8 cellular contexts compared by ENCODE assay signal in genomic region chr11:31340903-31341572, GRCh38. TPM values are rescaled to one million over a fixed set of nuclear protein-coding genes. Genes with fewer than 3 reads are reported as not detected.
DNase-seq lines count a peak whose midpoint lies in the region; ATAC-seq and TF ChIP-seq lines count a peak whose summit lies in the region.

No MANE protein-coding gene starts in this region.

- H3K36me3 ChIP-seq in Panc1 (ENCODE audit: control insufficient read depth, insufficient read depth, low read length) (no peaks in the 10 kb centered on the region), gastrocnemius medialis (no peaks in the 10 kb centered on the region)

- no peaks in the 10 kb centered on the region for H3K79me2 ChIP-seq in H9 (ENCODE audit: insufficient read depth, low read length)

- no peak overlapping the region for H2BK120ac ChIP-seq in H9 (ENCODE audit: low read depth, low read length, poor library complexity, severe bottlenecking)

- H3K9me3 Mint-ChIP-seq in Calu3 (ENCODE audit: low read depth, unreplicated experiment) (peaks cover 2% of the 10 kb centered on the region), H9 (peaks cover 0 to 2% of the 10 kb centered on the region in 2 experiments; a peak in 2 of 5 replicates)
- H3K9me3 Mint-ChIP-seq in stimulated activated effector memory CD8-positive, alpha-beta T cell treated with anti-CD3 and anti-CD28 coated beads, Interleukin-12 subunit alpha, Interleukin-12 subunit beta, amount 100 ng/mL, for 72 hours = no peaks in the 10 kb centered on the region

- no peak overlapping the region for H2BK5ac ChIP-seq in H9 (ENCODE audit: insufficient read length, low read length)

- no peak overlapping the region for H2AFZ ChIP-seq in H9 (ENCODE audit: low read length)

- no peak overlapping the region for H3K4ac ChIP-seq in H9 (ENCODE audit: low read depth, low read length)

- no peak overlapping the region for H3K23ac ChIP-seq in H9 (ENCODE audit: insufficient read length, low read depth, low read length)

- no peak overlapping the region for H2AK5ac ChIP-seq in H9 (ENCODE audit: insufficient read length, low read length)

- intact Hi-C loops in Calu3 (cut with micrococcal nuclease; ENCODE audit: unreplicated experiment) (no loop called here), Panc1 (cut with micrococcal nuclease; ENCODE audit: unreplicated experiment) (no loop called here), gastrocnemius medialis (cut with DNase I; ENCODE audit: low total_unique reads) (no loop called here)

- H3K14ac ChIP-seq in H9 (ENCODE audit: insufficient read depth, low read length) = no peak overlapping the region

- no peak overlapping the region for H4K91ac ChIP-seq in H9 (ENCODE audit: insufficient read length, low read depth, low read length)

- no peaks in the 10 kb centered on the region for H3K9me3 ChIP-seq in H9 (ENCODE audit: control insufficient read depth, low read depth, low read length)
- H3K9me3 ChIP-seq in Panc1 (ENCODE audit: control insufficient read depth, insufficient read depth, low read depth, low read length) = no peaks in the 10 kb centered on the region
- no peaks in the 10 kb centered on the region for H3K9me3 ChIP-seq in gastrocnemius medialis

- TF ChIP-seq CTCF in Calu3 (IDR thresholded peaks at IDR 0.05; ENCODE audit: unreplicated experiment) = peak; percentile 27
- peak; percentile 73 for TF ChIP-seq CTCF in H9 (conservative IDR thresholded peaks at IDR 0.05)
- TF ChIP-seq CTCF in Panc1 (IDR thresholded peaks at IDR 0.05) = peak; percentile 66
- peak; percentile 65 for TF ChIP-seq CTCF in fibroblast of mammary gland (conservative IDR thresholded peaks at IDR 0.05; ENCODE audit: control insufficient read depth, insufficient read depth, low read depth, low read length)
- TF ChIP-seq CTCF in gastrocnemius medialis (IDR thresholded peaks at IDR 0.05 in 4 of 5, conservative IDR thresholded peaks at IDR 0.05 in 1 of 5) = no peak

- no peak overlapping the region for H3K4me3 Mint-ChIP-seq in Calu3 (ENCODE audit: low read depth, unreplicated experiment)
- H3K4me3 Mint-ChIP-seq in H9 = no peak overlapping the region
- no peak overlapping the region for H3K4me3 Mint-ChIP-seq in stimulated activated effector memory CD8-positive, alpha-beta T cell treated with anti-CD3 and anti-CD28 coated beads, Interleukin-12 subunit alpha, Interleukin-12 subunit beta, amount 100 ng/mL, for 72 hours

- no peaks in the 10 kb centered on the region for H3K23me2 ChIP-seq in H9 (ENCODE audit: insufficient read length, low read depth, low read length, poor library complexity, severe bottlenecking)

- peak; percentile 10 for DNase-seq in Calu3
- DNase-seq in H9 = peak; percentile 31
- DNase-seq in Panc1 (ENCODE audit: low read depth, low spot score) = peak; percentile 13
- peak; percentile 44 for DNase-seq in fibroblast of mammary gland (ENCODE audit: low read depth)
- no peak for DNase-seq in gastrocnemius medialis
- DNase-seq in stimulated activated effector memory CD8-positive, alpha-beta T cell treated with anti-CD3 and anti-CD28 coated beads, Interleukin-12 subunit alpha, Interleukin-12 subunit beta, amount 100 ng/mL, for 72 hours (ENCODE audit: low spot score in 2 of 2) = no peak
- no peak for DNase-seq in amygdala (lab: John Stamatoyannopoulos, UW)

- no peak overlapping the region for H3K18ac ChIP-seq in H9 (ENCODE audit: insufficient read length, low read depth, low read length)

- CTCF ChIA-PET in Calu3 (lab: Charles Lee) = interaction anchor here (1.0 kb wide), 1 partner anchor 531 kb away, joined by 4 read pairs; no protein-coding TSS in a partner anchor
- CTCF ChIA-PET in Panc1 (lab: Charles Lee) = no interaction called here

- POLR2A ChIA-PET in Panc1 (lab: Charles Lee) = no interaction called here

- H4K20me1 ChIP-seq in H9 (ENCODE audit: control insufficient read depth, insufficient read depth, insufficient read length) = no peaks in the 10 kb centered on the region

- H3K27me3 Mint-ChIP-seq in Calu3 (ENCODE audit: unreplicated experiment) (no peaks in the 10 kb centered on the region), H9 (ENCODE audit: low read depth) (no peaks in the 10 kb centered on the region)

- H2BK12ac ChIP-seq in H9 (ENCODE audit: insufficient read length, low read depth, low read length) = no peak overlapping the region

- no peak overlapping the region for H3K9ac ChIP-seq in H9 (ENCODE audit: extremely low read depth, insufficient read length, low read length)

- H3K36me3 Mint-ChIP-seq in Calu3 (ENCODE audit: insufficient read depth, unreplicated experiment) (no peaks in the 10 kb centered on the region), H9 (ENCODE audit: insufficient read depth in 1 of 3, low read depth in 3 of 3) (peaks cover 0 to 2% (median 2%) of the 10 kb centered on the region in 3 experiments; a peak in 2 of 7 replicates)
- H3K36me3 Mint-ChIP-seq in stimulated activated effector memory CD8-positive, alpha-beta T cell treated with anti-CD3 and anti-CD28 coated beads, Interleukin-12 subunit alpha, Interleukin-12 subunit beta, amount 100 ng/mL, for 72 hours = no peaks in the 10 kb centered on the region

- no peak overlapping the region for H3T11ph ChIP-seq in H9 (ENCODE audit: low read length)

- H3K27ac Mint-ChIP-seq in Calu3 (ENCODE audit: unreplicated experiment) (no peak overlapping the region), H9 (peak overlapping the region in 1 of 3 experiments; percentile 76; a peak in 1 of 7 replicates)
- H3K27ac Mint-ChIP-seq in stimulated activated effector memory CD8-positive, alpha-beta T cell treated with anti-CD3 and anti-CD28 coated beads, Interleukin-12 subunit alpha, Interleukin-12 subunit beta, amount 100 ng/mL, for 72 hours = no peak overlapping the region

- H3K27ac ChIP-seq in H9 (ENCODE audit: insufficient read length, low read depth, low read length) (no peak overlapping the region), Panc1 (ENCODE audit: low read length) (no peak overlapping the region), gastrocnemius medialis (no peak overlapping the region)

- H3K4me1 ChIP-seq in H9 (ENCODE audit: insufficient read depth, low read length) (no peaks in the 10 kb centered on the region; the same call in 1 of the 2 replicates), Panc1 (ENCODE audit: control insufficient read depth, insufficient read depth, low read length) (no peaks in the 10 kb centered on the region), gastrocnemius medialis (no peaks in the 10 kb centered on the region)

- H3K79me1 ChIP-seq in H9 (ENCODE audit: insufficient read depth, low read depth, low read length, poor library complexity, severe bottlenecking) = no peaks in the 10 kb centered on the region

- no peak overlapping the region for H4K5ac ChIP-seq in H9 (ENCODE audit: insufficient read length, low read depth, low read length)

- H3K4me1 Mint-ChIP-seq in Calu3 (ENCODE audit: low read depth, unreplicated experiment) (no peaks in the 10 kb centered on the region), H9 (peaks cover 0 to 4% of the 10 kb centered on the region in 2 experiments; a peak in 2 of 4 replicates)
- no peaks in the 10 kb centered on the region for H3K4me1 Mint-ChIP-seq in stimulated activated effector memory CD8-positive, alpha-beta T cell treated with anti-CD3 and anti-CD28 coated beads, Interleukin-12 subunit alpha, Interleukin-12 subunit beta, amount 100 ng/mL, for 72 hours

- ATAC-seq in Panc1 (no peak), gastrocnemius medialis (no peak)
- ATAC-seq in stimulated activated effector memory CD8-positive, alpha-beta T cell treated with anti-CD3 and anti-CD28 coated beads, Interleukin-12 subunit alpha, Interleukin-12 subunit beta, amount 100 ng/mL, for 72 hours = no peak
- ATAC-seq in activated CD4-positive, CD25-positive, alpha-beta regulatory T cell treated with anti-CD3 and anti-CD28 coated beads, Interleukin-2, amount 50 U/mL, for 24 hours = no peak

- H4K8ac ChIP-seq in H9 (replicated peaks; ENCODE audit: insufficient read length, low read depth, low read length) = no peak overlapping the region

- H3K4me3 ChIP-seq in Panc1 (ENCODE audit: low read depth in 2 of 2, low read length in 2 of 2) = no peak overlapping the region
- H3K4me3 ChIP-seq in fibroblast of mammary gland (ENCODE audit: control insufficient read depth, low read depth, low read length) = no peak overlapping the region
- H3K4me3 ChIP-seq in gastrocnemius medialis = no peak overlapping the region

- 100% methylated on average over 1 of the region's 5 CpGs for WGBS in H9 (ENCODE audit: extremely low coverage, insufficient read length, low lambda C conversion rate)

- no peak overlapping the region for H3K56ac ChIP-seq in H9 (ENCODE audit: insufficient read length, low read depth, low read length)

- H3K27me3 ChIP-seq in H9 (ENCODE audit: insufficient read depth, low read length) (no peaks in the 10 kb centered on the region), Panc1 (ENCODE audit: control insufficient read depth, insufficient read depth, low read length) (no peaks in the 10 kb centered on the region; the same call in 1 of the 2 replicates), gastrocnemius medialis (no peaks in the 10 kb centered on the region)

- no peak overlapping the region for H2BK15ac ChIP-seq in H9 (ENCODE audit: low read depth, low read length)

- no TSS peak for BruUV-seq in Calu3 (replicated peaks; lab: Mats Ljungman, UMichigan)
- BruUV-seq in Panc1 (replicated peaks; lab: Mats Ljungman, UMichigan) = no TSS peak

- TF ChIP-seq POLR2A in gastrocnemius medialis (IDR thresholded peaks at IDR 0.05) = no peak

- no peak overlapping the region for H2BK20ac ChIP-seq in H9 (ENCODE audit: low read depth, low read length, poor library complexity, severe bottlenecking)

- in situ Hi-C loops in Panc1 (cut with HindIII; ENCODE audit: low pct_unique_long_range_greater_than_20kb, low sequenced_read_pairs) = no loop called here
- in situ Hi-C loops in gastrocnemius medialis (cut with MboI; ENCODE audit: low sequenced_read_pairs in 4 of 4) = no loop called here

- H3K4me2 ChIP-seq in H9 (ENCODE audit: insufficient read depth, insufficient read length, low read length) = no peak overlapping the region

RNA-seq across cellular contexts. Expression of gene DCDC1, which starts 28.5 kb away (rescaled TPM):
- total RNA-seq in Calu3 (2022) = 0.68 TPM in 1 of 2 replicates, not detected in the other
- 0.09 and 0.22 TPM in 2 replicates for total RNA-seq in H9 (2021)
- not detected for total RNA-seq in Panc1 (2021; ENCODE audit: unreplicated experiment)
- polyA plus RNA-seq in Panc1 (2012; ENCODE audit: insufficient read length) = not detected
- total RNA-seq in gastrocnemius medialis = not detected

RNA-seq across cellular contexts. Expression of gene DNAJC24, which starts 28.6 kb away (rescaled TPM):
- 14.9 and 17.9 TPM in 2 replicates for total RNA-seq in Calu3 (2022)
- total RNA-seq in H9 (2021) = 15.7 and 16.7 TPM in 2 replicates
- total RNA-seq in Panc1 (2021; ENCODE audit: unreplicated experiment) = 15.7 TPM
- 9.7 TPM for polyA plus RNA-seq in Panc1 (2012; ENCODE audit: insufficient read length)
- total RNA-seq in gastrocnemius medialis = 10 to 100 TPM; 13.1 to 20.1 (median 16.6) TPM

Comparison
In these comparisons a context has a peak if more than half of its experiments do, and no peak if none do; other contexts are left out.
1. DNase-seq: peak in Calu3 (single experiment), H9 (single experiment), Panc1 (single experiment) and fibroblast of mammary gland (single experiment); none in gastrocnemius medialis (0 of 2), stimulated activated effector memory CD8-positive, alpha-beta T cell treated with anti-CD3 and anti-CD28 coated beads, Interleukin-12 subunit alpha, Interleukin-12 subunit beta, amount 100 ng/mL, for 72 hours (0 of 2) and amygdala (0 of 56).
2. CTCF ChIP-seq: peak in Calu3 (single experiment), H9 (single experiment), Panc1 (single experiment) and fibroblast of mammary gland (single experiment); none in gastrocnemius medialis (0 of 5).